In genomic region chr11:103338621-103339484, GRCh38 we compare ENCODE assay signal across 14 cellular contexts.
DNase-seq lines count a peak whose midpoint lies in the region; ATAC-seq and TF ChIP-seq lines count a peak whose summit lies in the region.
"Had no signal": no experiment of that assay in that cellular context is flagged by ENCODE, and none has a peak within 500 bp of the region (broad histone marks: within the 10 kb centered on the region; RNA-seq: fewer than 3 reads in every experiment).

No MANE protein-coding gene starts in this region.

- no peaks in the 10 kb centered on the region for H3K9me3 ChIP-seq in BE2C

- H3K4me1 ChIP-seq in BE2C, result peaks cover 3% of the 10 kb centered on the region; the same call in 1 of the 2 replicates

- DNase-seq in BE2C, result peak; percentile 67
- peak; percentile 7 for DNase-seq in HT-29 (ENCODE audit: low spot score)
- DNase-seq in astrocyte of the cerebellum (ENCODE audit: low read depth), result no peak
- peak; percentile 80 for DNase-seq in iris pigment epithelial cell (ENCODE audit: low read depth)
- DNase-seq in iPS-NIHi11 (ENCODE audit: low spot score), result no peak
- no peak for DNase-seq in NOMO-1 treated with DMSO at 0.1 percent for 48 hours (lab: John Stamatoyannopoulos, UW; ENCODE audit: unreplicated experiment)
- DNase-seq: activated CD4-positive, alpha-beta T cell treated with anti-CD3 and anti-CD28 coated beads, Interleukin-2, amount 10 ng/mL, durations not matched to agents 24 days and 14 days; activated naive CD4-positive, alpha-beta T cell treated with Interleukin-2 at 50 U/mL for 16 hours; CD8-positive, alpha-beta memory T cell; RPMI8226; stimulated activated CD8-positive, alpha-beta memory T cell treated with anti-CD3 and anti-CD28 coated beads, Interleukin-4, amount 100 ng/mL, for 48 hours had no signal

- TF ChIP-seq CTCF in BE2C (IDR thresholded peaks at IDR 0.05; ENCODE audit: low read depth, low read length) (peak; percentile 77), astrocyte of the cerebellum (IDR thresholded peaks at IDR 0.05; ENCODE audit: low read depth, low read length, missing control alignments) (peak; percentile 36)

- no peaks in the 10 kb centered on the region for H3K27me3 ChIP-seq in BE2C

- in situ Hi-C loops in astrocyte of the cerebellum (cut with HindIII; ENCODE audit: low sequenced_read_pairs), result no loop called here

- ATAC-seq in HG03159 (IDR thresholded peaks at IDR 0.05; ENCODE audit: unreplicated experiment) (no peak), HG03442 (IDR thresholded peaks at IDR 0.05; ENCODE audit: unreplicated experiment) (no peak)

- no peaks in the 10 kb centered on the region for H3K36me3 ChIP-seq in BE2C

- H3K4me3 ChIP-seq in BE2C (ENCODE audit: low read depth, low read length) (no peak overlapping the region), astrocyte of the cerebellum (ENCODE audit: low read depth, low read length) (no peak overlapping the region)
- H3K4me3 ChIP-seq: smooth muscle cell had no signal

Comparison
In these comparisons a context has a peak if more than half of its experiments do, and no peak if none do; other contexts are left out.
1. DNase-seq: peak in BE2C (single experiment), HT-29 (single experiment) and iris pigment epithelial cell (single experiment); none in astrocyte of the cerebellum (single experiment), iPS-NIHi11 (single experiment) and NOMO-1 treated with DMSO at 0.1 percent for 48 hours (single experiment).